In genomic region chr3:112407888-112408702, GRCh38 we compare ENCODE assay signal across 1 cellular context.
TF ChIP-seq lines count a peak whose summit lies in the region.

No MANE protein-coding gene starts in this region.

TF ChIP-seq in IMR-90, 13 proteins besides CTCF, POLR2A, EP300 and RAD21 (continued from another document):
- TF ChIP-seq CHD1 (IDR thresholded peaks at IDR 0.05; ENCODE audit: low read depth, low read length) (no peak), SMC3 (IDR thresholded peaks at IDR 0.05; ENCODE audit: low read depth, low read length) (no peak), RCOR1 (IDR thresholded peaks at IDR 0.05; ENCODE audit: insufficient replicate concordance, low read length) (no peak), MAFK (IDR thresholded peaks at IDR 0.05; ENCODE audit: low read depth, low read length) (no peak), MXI1 (IDR thresholded peaks at IDR 0.05; ENCODE audit: borderline replicate concordance, low read depth, low read length) (no peak), RFX5 (IDR thresholded peaks at IDR 0.05; ENCODE audit: low read depth, low read length) (no peak)
TF ChIP-seq in IMR-90: peak in this region for 1.
